ENCODE assay signal across 1 cellular context in genomic region chr6:36684447-36684812, GRCh38.
TF ChIP-seq lines count a peak whose summit lies in the region.

No MANE protein-coding gene starts in this region.

TF ChIP-seq in K562, 482 proteins besides CTCF, POLR2A, EP300 and RAD21 (continued from another document):
- TF ChIP-seq RREB1 (CRISPR knock-in tag; IDR thresholded peaks at IDR 0.05) (no peak), CEBPZ (IDR thresholded peaks at IDR 0.05; ENCODE audit: borderline replicate concordance, low read depth, low read length) (no peak), COPS2 (conservative IDR thresholded peaks at IDR 0.05) (no peak), USF1 (CRISPR knock-in tag; IDR thresholded peaks at IDR 0.05) (no peak), HSF4 (CRISPR knock-in tag; IDR thresholded peaks at IDR 0.05; ENCODE audit: borderline replicate concordance) (no peak), ZNF696 (CRISPR knock-in tag; conservative IDR thresholded peaks at IDR 0.05) (no peak), NFIX (CRISPR knock-in tag; IDR thresholded peaks at IDR 0.05; ENCODE audit: low read depth) (no peak), ZNF639 (CRISPR knock-in tag; conservative IDR thresholded peaks at IDR 0.05 in 1 of 2, IDR thresholded peaks at IDR 0.05 in 1 of 2) (no peak), ILK (tag; IDR thresholded peaks at IDR 0.05; ENCODE audit: borderline replicate concordance, low read depth) (no peak), TSC22D4 (tag; IDR thresholded peaks at IDR 0.05) (no peak), SAFB2 (IDR thresholded peaks at IDR 0.05; ENCODE audit: borderline replicate concordance, low read depth, low read length, severe bottlenecking) (no peak), FUS (optimal IDR thresholded peaks at IDR 0.05; ENCODE audit: low read depth, low read length) (no peak), ZNF316 (IDR thresholded peaks at IDR 0.05) (no peak), NFIC (IDR thresholded peaks at IDR 0.05) (no peak), RNF219 (CRISPR knock-in tag; IDR thresholded peaks at IDR 0.05) (no peak)
